30 cellular contexts compared by ENCODE assay signal in genomic region chr13:96011291-96011875, GRCh38. TPM values are rescaled to one million over a fixed set of nuclear protein-coding genes. Genes with fewer than 3 reads are reported as not detected.
DNase-seq lines count a peak whose midpoint lies in the region; ATAC-seq, FAIRE-seq and TF ChIP-seq lines count a peak whose summit lies in the region.
"Had no signal": no experiment of that assay in that cellular context is flagged by ENCODE, and none has a peak within 500 bp of the region (broad histone marks: within the 10 kb centered on the region; RNA-seq: fewer than 3 reads in every experiment).

No MANE protein-coding gene starts in this region.

- no peaks in the 10 kb centered on the region for H3K27me3 ChIP-seq in uterus
- H3K27me3 ChIP-seq: BLaER1, heart right ventricle, left lung had no signal

- no peak for TF ChIP-seq POLR2A in uterus (IDR thresholded peaks at IDR 0.05)

- H3K4me3 ChIP-seq in fibroblast of the aortic adventitia (ENCODE audit: low read depth, low read length): no peak overlapping the region
- no peak overlapping the region for H3K4me3 ChIP-seq in uterus
- H3K4me3 ChIP-seq: A549, BLaER1, heart right ventricle, left lung, SK-N-MC had no signal

- no peaks in the 10 kb centered on the region for H3K4me1 ChIP-seq in uterus
- H3K4me1 ChIP-seq: A549, BLaER1, left lung, parathyroid adenoma had no signal

- no peak overlapping the region for H3K27ac ChIP-seq in uterus
- H3K27ac ChIP-seq: A549, BLaER1, heart right ventricle, left lung, parathyroid adenoma, SK-N-MC had no signal

- ATAC-seq in GM19035 (IDR thresholded peaks at IDR 0.05; ENCODE audit: unreplicated experiment): peak; percentile 72
- ATAC-seq in GM18909 (IDR thresholded peaks at IDR 0.05; ENCODE audit: poor library complexity, unreplicated experiment): no peak
- ATAC-seq: A549; esophagus mucosa; heart right ventricle; left lung; natural killer cell treated with Interleukin-12 subunit alpha and Interleukin-12 subunit beta and Interleukin-15 and Interleukin-18, amount 100 ng/mL, for 72 hours; sciatic nerve had no signal

- TF ChIP-seq CTCF in D721Med (IDR thresholded peaks at IDR 0.05; ENCODE audit: insufficient read depth, missing control alignments): no peak
- no peak for TF ChIP-seq CTCF in fibroblast of the aortic adventitia (IDR thresholded peaks at IDR 0.05; ENCODE audit: insufficient read depth, low read length)
- no peak for TF ChIP-seq CTCF in uterus (IDR thresholded peaks at IDR 0.05)

- no peaks in the 10 kb centered on the region for H3K36me3 ChIP-seq in uterus
- H3K36me3 ChIP-seq: BLaER1 had no signal

- FAIRE-seq in D721Med (lab: Jason Lieb, UNC): peak; percentile 25
- FAIRE-seq: A549, RCC 7860 had no signal

- intact Hi-C loops in uterus (cut with DNase I; ENCODE audit: low total_unique reads): no loop called here

- DNase-seq in D721Med (ENCODE audit: insufficient read length, low spot score): no peak
- peak; percentile 5 for DNase-seq in RPMI7951 (ENCODE audit: low read depth)
- peak; percentile 33 for DNase-seq in fibroblast of the aortic adventitia (ENCODE audit: low read depth)
- DNase-seq in NCI-H748 treated with DMSO at 0.1 percent for 48 hours (lab: John Stamatoyannopoulos, UW): no peak
- no peak for DNase-seq in amniotic stem cell (lab: John Stamatoyannopoulos, UW)
- no peak for DNase-seq in uterus
- DNase-seq: activated B cell treated with CpG ODN at 0.5 μM for 24 hours; activated CD4-positive, alpha-beta memory T cell treated with anti-CD3 and anti-CD28 coated beads for 36 hours; activated T-cell treated with anti-CD3 and anti-CD28 coated beads for 4 hours; anterior cingulate cortex; Caco-2; effector CD4-positive, alpha-beta T cell; heart right ventricle; left lung; midbrain; NCI-H1436 treated with DMSO at 0.1 percent for 48 hours; NCI-H345; NK-92 treated with Interleukin-12 subunit alpha and Interleukin-12 subunit beta, amount 100 ng/mL, for 24 hours; substantia nigra; T-helper 9 cell had no signal

- peaks cover 0 to 6% of the 10 kb centered on the region in 2 donors for H3K9me3 ChIP-seq in uterus

RNA-seq across cellular contexts. Expression of gene UGGT2, which starts 41.8 kb away (rescaled TPM):
- total RNA-seq in RPMI7951 (2014; rRNA removed; shearing (Covaris generic)): 23.5 and 24.4 TPM in 2 replicates
- 27.2 and 67.3 TPM in 2 replicates for total RNA-seq in fibroblast of the aortic adventitia (ENCODE audit: low replicate concordance)
- total RNA-seq in uterus: 100 to 1,000 TPM in 2 of 4 donors, 10 to 100 TPM in 2; 33.5 to 171 (median 116) TPM

Comparison
In these comparisons a context has a peak if more than half of its experiments do, and no peak if none do; other contexts are left out.
1. DNase-seq: peak in RPMI7951 (single experiment) and fibroblast of the aortic adventitia (single experiment); none in D721Med (single experiment), NCI-H748 treated with DMSO at 0.1 percent for 48 hours (single experiment), amniotic stem cell (single experiment) and uterus (0 of 2).